8 cellular contexts compared by ENCODE assay signal in genomic region chr6:108560463-108561308, GRCh38. TPM values are rescaled to one million over a fixed set of nuclear protein-coding genes. Genes with fewer than 3 reads are reported as not detected.
DNase-seq lines count a peak whose midpoint lies in the region; ATAC-seq and TF ChIP-seq lines count a peak whose summit lies in the region.

TSS of gene FOXO3 (plus strand) at chr6:108560917. CDS start at chr6:108561209, 292 bp downstream.

- peaks cover 10% of the 10 kb centered on the region for H4K20me1 ChIP-seq in KMS-11 (ENCODE audit: insufficient read depth)
- peaks cover 20% of the 10 kb centered on the region for H4K20me1 ChIP-seq in osteoblast (ENCODE audit: insufficient read depth, low read length)

- H3K27me3 ChIP-seq in KMS-11 (ENCODE audit: insufficient read depth, low read depth) (no peaks in the 10 kb centered on the region), adipocyte (replicated peaks; ENCODE audit: control insufficient read depth, insufficient read depth, low read length) (no peaks in the 10 kb centered on the region), osteoblast (ENCODE audit: insufficient read depth, low read length) (no peaks in the 10 kb centered on the region), thyroid gland (no peaks in the 10 kb centered on the region)

- TF ChIP-seq CTCF in KMS-11 (conservative IDR thresholded peaks at IDR 0.05; ENCODE audit: low read depth, low read length) (no peak), osteoblast (IDR thresholded peaks at IDR 0.05; ENCODE audit: extremely low read depth, low read depth, low read length) (no peak), thyroid gland (IDR thresholded peaks at IDR 0.05) (no peak)

- ATAC-seq in HG02970 (IDR thresholded peaks at IDR 0.05; ENCODE audit: low FRiP score, unreplicated experiment) = no peak

- peak within 1 kb of the TSS; percentile 91 for H3K27ac ChIP-seq in KMS-11
- peak within 1 kb of the TSS; percentile 87 for H3K27ac ChIP-seq in osteoblast (ENCODE audit: low read depth, low read length)
- H3K27ac ChIP-seq in thyroid gland = peak within 1 kb of the TSS; percentile 99 to 100 (median 99)

- H3K9ac ChIP-seq in KMS-11 (peak within 1 kb of the TSS; percentile 94), adipocyte (ENCODE audit: low read length) (peak within 1 kb of the TSS; percentile 99)

- H2AFZ ChIP-seq in KMS-11 (ENCODE audit: low read depth) (no peak within 1 kb of the TSS), osteoblast (ENCODE audit: low read length) (peak within 1 kb of the TSS; percentile 51)

- H3K79me2 ChIP-seq in KMS-11 (ENCODE audit: insufficient read depth, low read depth) (peaks cover 43% of the 10 kb centered on the region), osteoblast (ENCODE audit: insufficient read depth, low read length) (peaks cover 33% of the 10 kb centered on the region)

- TF ChIP-seq POLR2A in thyroid gland (IDR thresholded peaks at IDR 0.05) = peak; percentile 85 to 97

- DNase-seq in DMS114 treated with DMSO at 0.1 percent for 48 hours (lab: John Stamatoyannopoulos, UW; ENCODE audit: unreplicated experiment) = peak; percentile 28
- peak; percentile 72 for DNase-seq in SKM-1 (lab: John Stamatoyannopoulos, UW; ENCODE audit: unreplicated experiment)
- peak; percentile 93 for DNase-seq in adipocyte (ENCODE audit: low read depth)
- peak; percentile 67 to 93 (median 86) for DNase-seq in head of caudate nucleus
- DNase-seq in osteoblast (ENCODE audit: insufficient read length, low spot score, missing footprints) = peak; percentile 99
- DNase-seq in thyroid gland = peak; percentile 96 to 97

- intact Hi-C loops in head of caudate nucleus (cut with DNase I) (loop anchor here (10.0 kb wide), 1 partner anchor 114 kb away; no protein-coding TSS in a partner anchor), thyroid gland (cut with DNase I) (loop anchor here (5.0 to 10.0 kb wide), 2 partner anchors 104 to 222 kb away; no protein-coding TSS in a partner anchor)

- H3K4me3 ChIP-seq in KMS-11 (IDR thresholded peaks at IDR 0.05; ENCODE audit: insufficient read depth, low read depth, low read length) (no peak within 1 kb of the TSS), adipocyte (ENCODE audit: low read length) (peak within 1 kb of the TSS; percentile 95), osteoblast (ENCODE audit: insufficient read depth, low read length) (peak within 1 kb of the TSS; percentile 97), thyroid gland (replicated peaks in 1 of 3) (peak within 1 kb of the TSS; percentile 87 to 96 (median 94))

- peak within 1 kb of the TSS; percentile 86 for H3K4me2 ChIP-seq in KMS-11
- peak within 1 kb of the TSS; percentile 89 for H3K4me2 ChIP-seq in osteoblast (ENCODE audit: insufficient read depth, low read length)

- 0 to 1% methylated on average over 6 to 24 of the region's 110 CpGs for WGBS in thyroid gland, 2 donors

- no peaks in the 10 kb centered on the region for H3K9me3 ChIP-seq in adipocyte (ENCODE audit: control insufficient read depth, low read length)
- H3K9me3 ChIP-seq in osteoblast (ENCODE audit: low read depth, low read length) = no peaks in the 10 kb centered on the region
- no peaks in the 10 kb centered on the region for H3K9me3 ChIP-seq in thyroid gland

- peaks cover 17% of the 10 kb centered on the region for H3K4me1 ChIP-seq in KMS-11 (ENCODE audit: low read depth, poor library complexity, severe bottlenecking)
- peaks cover 30% of the 10 kb centered on the region for H3K4me1 ChIP-seq in adipocyte (ENCODE audit: control insufficient read depth, insufficient read depth, low read length)
- peaks cover 32% of the 10 kb centered on the region for H3K4me1 ChIP-seq in osteoblast (ENCODE audit: insufficient read depth, low read length)
- H3K4me1 ChIP-seq in thyroid gland = peaks cover 34 to 42% of the 10 kb centered on the region in 2 donors

- 0 out of 2 replicates have a peak, but pooled peaks cover under 1% of the 10 kb centered on the region for H3K36me3 ChIP-seq in KMS-11 (ENCODE audit: insufficient read depth)
- peaks cover 5% of the 10 kb centered on the region for H3K36me3 ChIP-seq in adipocyte (ENCODE audit: control insufficient read depth, insufficient read depth, low read length, severe bottlenecking)
- H3K36me3 ChIP-seq in osteoblast (ENCODE audit: insufficient read depth, low read length) = no peaks in the 10 kb centered on the region
- H3K36me3 ChIP-seq in thyroid gland = peaks cover 0 to 4% of the 10 kb centered on the region in 2 donors

RNA-seq across cellular contexts. Expression of gene FOXO3, which starts in this region (rescaled TPM):
- total RNA-seq in osteoblast (52.2 and 53.2 TPM in 2 replicates), thyroid gland (100 to 1,000 TPM in 1 of 4 donors, 10 to 100 TPM in 3; 61.8 to 103 (median 76.8) TPM)

Comparison
In these comparisons a context has a peak if more than half of its experiments do, and no peak if none do; other contexts are left out.
1. DNase-seq: peak in every context shown above with its lines; median percentile 99 in osteoblast; 96 in thyroid gland; 93 in adipocyte; 86 in head of caudate nucleus; 72 in SKM-1; 28 in DMS114 treated with DMSO at 0.1 percent for 48 hours.